8 cellular contexts compared by ENCODE assay signal in the genomic region with DNA sequence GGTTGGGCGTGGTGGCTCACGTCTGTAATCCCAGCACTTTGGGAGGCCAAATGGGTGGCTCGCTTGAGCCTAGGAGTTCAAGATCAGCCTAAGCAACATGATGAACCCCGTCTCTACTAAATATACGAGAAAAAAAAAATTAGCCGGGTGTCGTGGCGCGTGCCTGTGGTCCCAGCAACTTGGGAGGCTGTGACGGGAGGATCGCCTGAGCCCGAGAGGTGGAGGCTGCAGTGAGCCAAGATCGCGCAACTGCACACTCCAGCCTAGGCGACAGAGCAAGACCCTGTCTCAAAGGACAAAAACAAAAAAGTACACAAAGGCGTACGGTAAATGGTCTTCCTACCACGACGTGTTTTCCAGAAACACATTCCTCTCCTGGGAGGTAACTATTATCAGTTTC. TPM values are rescaled to one million over a fixed set of nuclear protein-coding genes. Genes with fewer than 3 reads are reported as not detected.
DNase-seq lines count a peak whose midpoint lies in the region; ATAC-seq and TF ChIP-seq lines count a peak whose summit lies in the region.

No MANE protein-coding gene starts in this region.

- no peaks in the 10 kb centered on the region; the same call in 1 of the 2 replicates for H3K9me3 ChIP-seq in ES-I3 (ENCODE audit: control insufficient read depth, insufficient read depth, low read length)
- no peaks in the 10 kb centered on the region for H3K9me3 ChIP-seq in SK-N-MC (ENCODE audit: low read depth, low read length)
- no peaks in the 10 kb centered on the region for H3K9me3 ChIP-seq in fibroblast of lung (ENCODE audit: control insufficient read depth, insufficient read depth, low read depth, low read length)
- H3K9me3 ChIP-seq in mucosa of descending colon, result no peaks in the 10 kb centered on the region

- no peak for ATAC-seq in mucosa of descending colon

- peaks cover 5% of the 10 kb centered on the region for H3K27me3 ChIP-seq in fibroblast of lung (ENCODE audit: control insufficient read depth, insufficient read depth, low read length)

- no peaks in the 10 kb centered on the region for H3K4me1 ChIP-seq in ES-I3 (ENCODE audit: insufficient read depth, low read length)
- no peaks in the 10 kb centered on the region for H3K4me1 ChIP-seq in fibroblast of lung (ENCODE audit: control insufficient read depth, extremely low read depth, insufficient read depth, low read length)
- H3K4me1 ChIP-seq in mucosa of descending colon (ENCODE audit: low read depth), result peaks cover 13% of the 10 kb centered on the region

- peak overlapping the region; percentile 0 for H2AFZ ChIP-seq in fibroblast of lung (ENCODE audit: low read length)

- TF ChIP-seq CTCF in fibroblast of lung (conservative IDR thresholded peaks at IDR 0.05 in 1 of 2, IDR thresholded peaks at IDR 0.05 in 1 of 2; ENCODE audit: low read depth in 1 of 2, low read length in 2 of 2) (no peak), retinal pigment epithelial cell (conservative IDR thresholded peaks at IDR 0.05; ENCODE audit: low read depth, low read length) (no peak), mucosa of descending colon (IDR thresholded peaks at IDR 0.05) (no peak)

- H3K4me3 ChIP-seq in SK-N-MC, result peak overlapping the region; percentile 96
- peak overlapping the region; percentile 83 to 99 (median 90) for H3K4me3 ChIP-seq in fibroblast of lung (replicated peaks in 1 of 4; ENCODE audit: control extremely low read depth in 1 of 4, insufficient read depth in 1 of 4, low read depth in 3 of 4, low read length in 4 of 4)
- peak overlapping the region; percentile 71 for H3K4me3 ChIP-seq in retinal pigment epithelial cell (ENCODE audit: low read length)
- no peak overlapping the region for H3K4me3 ChIP-seq in mucosa of descending colon

- DNase-seq in SK-N-MC (ENCODE audit: low read depth, low spot score), result no peak
- DNase-seq in fibroblast of lung (ENCODE audit: low read depth in 2 of 2), result no peak
- DNase-seq in retinal pigment epithelial cell (ENCODE audit: low read depth), result no peak
- DNase-seq in stimulated activated CD4-positive, alpha-beta T cell treated with anti-CD3 and anti-CD28 coated beads, Interleukin-1b, Interleukin-23, amount 100 ng/mL, for 48 hours, result no peak
- DNase-seq in H4 (ENCODE audit: low spot score), result no peak
- no peak for DNase-seq in mucosa of descending colon
- DNase-seq in NCI-H774 (lab: John Stamatoyannopoulos, UW), result no peak

- H4K20me1 ChIP-seq in fibroblast of lung (ENCODE audit: control insufficient read depth, extremely low read depth, insufficient read depth, low read length), result no peaks in the 10 kb centered on the region

- H3K4me2 ChIP-seq in fibroblast of lung (ENCODE audit: extremely low read depth, insufficient read depth, low read length), result peak overlapping the region; percentile 55

- peaks cover 28% of the 10 kb centered on the region for H3K79me2 ChIP-seq in fibroblast of lung (ENCODE audit: control insufficient read depth, insufficient read depth, low read length)

- H3K36me3 ChIP-seq in ES-I3 (ENCODE audit: insufficient read depth, low read length), result peaks cover 5% of the 10 kb centered on the region; the same call in 1 of the 2 replicates
- H3K36me3 ChIP-seq in SK-N-MC (ENCODE audit: insufficient read depth, low read length), result peaks cover 20% of the 10 kb centered on the region
- H3K36me3 ChIP-seq in fibroblast of lung (ENCODE audit: control insufficient read depth, insufficient read depth, low read length), result peaks cover 2% of the 10 kb centered on the region
- no peaks in the 10 kb centered on the region for H3K36me3 ChIP-seq in mucosa of descending colon (ENCODE audit: low read depth)

- peak overlapping the region; percentile 23; the same call in 1 of the 2 replicates for H3K27ac ChIP-seq in SK-N-MC
- H3K27ac ChIP-seq in fibroblast of lung (ENCODE audit: insufficient read depth, low read length), result peak overlapping the region; percentile 88

- H3K9ac ChIP-seq in ES-I3 (ENCODE audit: low read depth, low read length) (peak overlapping the region; percentile 100; the same call in 1 of the 2 replicates), SK-N-MC (ENCODE audit: insufficient read length) (no peak overlapping the region), fibroblast of lung (ENCODE audit: insufficient read depth, low read length) (no peak overlapping the region)

- intact Hi-C loops in mucosa of descending colon (cut with DNase I, micrococcal nuclease), result no loop called here

RNA-seq across cellular contexts. Expression of a gene that starts 0.5 kb away (rescaled TPM):
- total RNA-seq in fibroblast of lung (18.5 and 21.3 TPM in 2 replicates), mucosa of descending colon (10 to 100 TPM; 20.0 to 28.7 (median 23.9) TPM)
- polyA plus RNA-seq in fibroblast of lung, result 10.7 and 13.3 TPM in 2 replicates
- polyA plus RNA-seq in fibroblast of lung (2012), result 6.5 and 8.7 TPM in 2 replicates
- polyA minus RNA-seq in fibroblast of lung (ENCODE audit: low replicate concordance), result 2.7 and 4.4 TPM in 2 replicates
- 8.0 and 11.1 TPM in 2 replicates for total RNA-seq in H4 (2014; rRNA removed; shearing (Covaris generic))
